1 cellular context compared by ENCODE assay signal in the genomic region with DNA sequence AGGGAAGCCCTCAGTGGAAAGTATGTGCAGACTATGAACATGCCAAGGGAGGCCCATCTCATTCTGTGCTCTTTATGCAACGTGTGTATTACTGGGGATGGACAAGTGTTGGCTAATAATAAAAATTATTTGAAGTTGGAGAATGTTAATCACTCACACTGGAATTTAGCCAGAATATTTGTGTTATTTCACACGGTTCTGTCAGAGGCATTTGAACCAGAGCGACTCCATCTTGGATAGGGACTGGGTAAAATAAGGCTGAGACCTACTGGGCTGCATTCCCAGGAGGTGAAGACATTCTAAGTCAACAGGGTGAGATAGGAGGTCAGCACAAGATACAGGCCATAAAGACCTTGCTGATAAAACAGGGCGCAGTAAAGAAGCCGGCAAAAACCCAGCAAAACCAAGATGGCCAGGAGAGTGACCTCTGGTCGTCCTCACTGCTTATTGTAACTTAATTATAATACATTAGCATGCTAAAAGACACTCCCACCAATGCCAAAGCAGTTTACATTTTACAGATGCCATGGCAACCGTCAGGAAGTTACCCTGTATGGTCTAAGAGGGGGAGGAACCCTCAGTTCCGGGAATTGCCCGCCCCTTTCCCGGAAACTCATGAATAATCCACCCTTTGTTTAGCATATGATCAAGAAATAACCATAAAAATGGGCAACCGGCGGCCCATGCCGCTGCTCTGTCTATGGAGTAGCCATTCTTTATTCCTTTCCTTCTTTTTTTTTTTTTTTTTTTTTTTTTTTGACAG.
A peak's percentile ranks its signal among the peaks of the same experiment; 100 is the strongest.
TF ChIP-seq lines count a peak whose summit lies in the region.

No MANE protein-coding gene starts in this region.

TF ChIP-seq in K562, 482 proteins besides CTCF, POLR2A, EP300 and RAD21 (continued from another document and continues in another):
- TF ChIP-seq CBX5 (IDR thresholded peaks at IDR 0.05; ENCODE audit: borderline replicate concordance, low read depth) (no peak), SMAD2 (IDR thresholded peaks at IDR 0.05; ENCODE audit: low read depth, low read length) (no peak), RAD51 (IDR thresholded peaks at IDR 0.05; ENCODE audit: borderline replicate concordance, low read depth) (no peak), MAFF (IDR thresholded peaks at IDR 0.05; ENCODE audit: low read length) (no peak), TCF7L2 (IDR thresholded peaks at IDR 0.05; ENCODE audit: low read depth, low read length) (no peak), ZNF41 (CRISPR knock-in tag; conservative IDR thresholded peaks at IDR 0.05) (peak; percentile 99), ZNF23 (CRISPR knock-in tag; IDR thresholded peaks at IDR 0.05) (peak; percentile 98), SNRNP70 (optimal IDR thresholded peaks at IDR 0.05; ENCODE audit: low read depth, low read length) (no peak), NRF1 (conservative IDR thresholded peaks at IDR 0.05 in 1 of 2, IDR thresholded peaks at IDR 0.05 in 1 of 2) (peak in 1 of 2 experiments; percentile 34; a peak in 2 of 4 replicates), ZNF146 (CRISPR knock-in tag; IDR thresholded peaks at IDR 0.05; ENCODE audit: unreplicated experiment) (no peak), FOXK2 (conservative IDR thresholded peaks at IDR 0.05 in 1 of 2, IDR thresholded peaks at IDR 0.05 in 1 of 2; ENCODE audit: low read depth in 2 of 2) (peak; percentile 91 to 93), ADNP (tag; IDR thresholded peaks at IDR 0.05) (peak; percentile 70; the same call in 1 of the 2 replicates), KAT8 (IDR thresholded peaks at IDR 0.05; ENCODE audit: low read depth) (no peak)
- TF ChIP-seq, protein P1, sequence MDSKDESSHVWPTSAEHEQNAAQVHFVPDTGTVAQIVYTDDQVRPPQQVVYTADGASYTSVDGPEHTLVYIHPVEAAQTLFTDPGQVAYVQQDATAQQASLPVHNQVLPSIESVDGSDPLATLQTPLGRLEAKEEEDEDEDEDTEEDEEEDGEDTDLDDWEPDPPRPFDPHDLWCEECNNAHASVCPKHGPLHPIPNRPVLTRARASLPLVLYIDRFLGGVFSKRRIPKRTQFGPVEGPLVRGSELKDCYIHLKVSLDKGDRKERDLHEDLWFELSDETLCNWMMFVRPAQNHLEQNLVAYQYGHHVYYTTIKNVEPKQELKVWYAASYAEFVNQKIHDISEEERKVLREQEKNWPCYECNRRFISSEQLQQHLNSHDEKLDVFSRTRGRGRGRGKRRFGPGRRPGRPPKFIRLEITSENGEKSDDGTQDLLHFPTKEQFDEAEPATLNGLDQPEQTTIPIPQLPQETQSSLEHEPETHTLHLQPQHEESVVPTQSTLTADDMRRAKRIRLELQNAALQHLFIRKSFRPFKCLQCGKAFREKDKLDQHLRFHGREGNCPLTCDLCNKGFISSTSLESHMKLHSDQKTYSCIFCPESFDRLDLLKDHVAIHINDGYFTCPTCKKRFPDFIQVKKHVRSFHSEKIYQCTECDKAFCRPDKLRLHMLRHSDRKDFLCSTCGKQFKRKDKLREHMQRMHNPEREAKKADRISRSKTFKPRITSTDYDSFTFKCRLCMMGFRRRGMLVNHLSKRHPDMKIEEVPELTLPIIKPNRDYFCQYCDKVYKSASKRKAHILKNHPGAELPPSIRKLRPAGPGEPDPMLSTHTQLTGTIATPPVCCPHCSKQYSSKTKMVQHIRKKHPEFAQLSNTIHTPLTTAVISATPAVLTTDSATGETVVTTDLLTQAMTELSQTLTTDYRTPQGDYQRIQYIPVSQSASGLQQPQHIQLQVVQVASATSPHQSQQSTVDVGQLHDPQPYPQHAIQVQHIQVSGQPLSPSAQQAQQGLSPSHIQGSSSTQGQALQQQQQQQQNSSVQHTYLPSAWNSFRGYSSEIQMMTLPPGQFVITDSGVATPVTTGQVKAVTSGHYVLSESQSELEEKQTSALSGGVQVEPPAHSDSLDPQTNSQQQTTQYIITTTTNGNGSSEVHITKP (IDR thresholded peaks at IDR 0.05; ENCODE audit: partially characterized antibody), result no peak
- TF ChIP-seq, protein P2, sequence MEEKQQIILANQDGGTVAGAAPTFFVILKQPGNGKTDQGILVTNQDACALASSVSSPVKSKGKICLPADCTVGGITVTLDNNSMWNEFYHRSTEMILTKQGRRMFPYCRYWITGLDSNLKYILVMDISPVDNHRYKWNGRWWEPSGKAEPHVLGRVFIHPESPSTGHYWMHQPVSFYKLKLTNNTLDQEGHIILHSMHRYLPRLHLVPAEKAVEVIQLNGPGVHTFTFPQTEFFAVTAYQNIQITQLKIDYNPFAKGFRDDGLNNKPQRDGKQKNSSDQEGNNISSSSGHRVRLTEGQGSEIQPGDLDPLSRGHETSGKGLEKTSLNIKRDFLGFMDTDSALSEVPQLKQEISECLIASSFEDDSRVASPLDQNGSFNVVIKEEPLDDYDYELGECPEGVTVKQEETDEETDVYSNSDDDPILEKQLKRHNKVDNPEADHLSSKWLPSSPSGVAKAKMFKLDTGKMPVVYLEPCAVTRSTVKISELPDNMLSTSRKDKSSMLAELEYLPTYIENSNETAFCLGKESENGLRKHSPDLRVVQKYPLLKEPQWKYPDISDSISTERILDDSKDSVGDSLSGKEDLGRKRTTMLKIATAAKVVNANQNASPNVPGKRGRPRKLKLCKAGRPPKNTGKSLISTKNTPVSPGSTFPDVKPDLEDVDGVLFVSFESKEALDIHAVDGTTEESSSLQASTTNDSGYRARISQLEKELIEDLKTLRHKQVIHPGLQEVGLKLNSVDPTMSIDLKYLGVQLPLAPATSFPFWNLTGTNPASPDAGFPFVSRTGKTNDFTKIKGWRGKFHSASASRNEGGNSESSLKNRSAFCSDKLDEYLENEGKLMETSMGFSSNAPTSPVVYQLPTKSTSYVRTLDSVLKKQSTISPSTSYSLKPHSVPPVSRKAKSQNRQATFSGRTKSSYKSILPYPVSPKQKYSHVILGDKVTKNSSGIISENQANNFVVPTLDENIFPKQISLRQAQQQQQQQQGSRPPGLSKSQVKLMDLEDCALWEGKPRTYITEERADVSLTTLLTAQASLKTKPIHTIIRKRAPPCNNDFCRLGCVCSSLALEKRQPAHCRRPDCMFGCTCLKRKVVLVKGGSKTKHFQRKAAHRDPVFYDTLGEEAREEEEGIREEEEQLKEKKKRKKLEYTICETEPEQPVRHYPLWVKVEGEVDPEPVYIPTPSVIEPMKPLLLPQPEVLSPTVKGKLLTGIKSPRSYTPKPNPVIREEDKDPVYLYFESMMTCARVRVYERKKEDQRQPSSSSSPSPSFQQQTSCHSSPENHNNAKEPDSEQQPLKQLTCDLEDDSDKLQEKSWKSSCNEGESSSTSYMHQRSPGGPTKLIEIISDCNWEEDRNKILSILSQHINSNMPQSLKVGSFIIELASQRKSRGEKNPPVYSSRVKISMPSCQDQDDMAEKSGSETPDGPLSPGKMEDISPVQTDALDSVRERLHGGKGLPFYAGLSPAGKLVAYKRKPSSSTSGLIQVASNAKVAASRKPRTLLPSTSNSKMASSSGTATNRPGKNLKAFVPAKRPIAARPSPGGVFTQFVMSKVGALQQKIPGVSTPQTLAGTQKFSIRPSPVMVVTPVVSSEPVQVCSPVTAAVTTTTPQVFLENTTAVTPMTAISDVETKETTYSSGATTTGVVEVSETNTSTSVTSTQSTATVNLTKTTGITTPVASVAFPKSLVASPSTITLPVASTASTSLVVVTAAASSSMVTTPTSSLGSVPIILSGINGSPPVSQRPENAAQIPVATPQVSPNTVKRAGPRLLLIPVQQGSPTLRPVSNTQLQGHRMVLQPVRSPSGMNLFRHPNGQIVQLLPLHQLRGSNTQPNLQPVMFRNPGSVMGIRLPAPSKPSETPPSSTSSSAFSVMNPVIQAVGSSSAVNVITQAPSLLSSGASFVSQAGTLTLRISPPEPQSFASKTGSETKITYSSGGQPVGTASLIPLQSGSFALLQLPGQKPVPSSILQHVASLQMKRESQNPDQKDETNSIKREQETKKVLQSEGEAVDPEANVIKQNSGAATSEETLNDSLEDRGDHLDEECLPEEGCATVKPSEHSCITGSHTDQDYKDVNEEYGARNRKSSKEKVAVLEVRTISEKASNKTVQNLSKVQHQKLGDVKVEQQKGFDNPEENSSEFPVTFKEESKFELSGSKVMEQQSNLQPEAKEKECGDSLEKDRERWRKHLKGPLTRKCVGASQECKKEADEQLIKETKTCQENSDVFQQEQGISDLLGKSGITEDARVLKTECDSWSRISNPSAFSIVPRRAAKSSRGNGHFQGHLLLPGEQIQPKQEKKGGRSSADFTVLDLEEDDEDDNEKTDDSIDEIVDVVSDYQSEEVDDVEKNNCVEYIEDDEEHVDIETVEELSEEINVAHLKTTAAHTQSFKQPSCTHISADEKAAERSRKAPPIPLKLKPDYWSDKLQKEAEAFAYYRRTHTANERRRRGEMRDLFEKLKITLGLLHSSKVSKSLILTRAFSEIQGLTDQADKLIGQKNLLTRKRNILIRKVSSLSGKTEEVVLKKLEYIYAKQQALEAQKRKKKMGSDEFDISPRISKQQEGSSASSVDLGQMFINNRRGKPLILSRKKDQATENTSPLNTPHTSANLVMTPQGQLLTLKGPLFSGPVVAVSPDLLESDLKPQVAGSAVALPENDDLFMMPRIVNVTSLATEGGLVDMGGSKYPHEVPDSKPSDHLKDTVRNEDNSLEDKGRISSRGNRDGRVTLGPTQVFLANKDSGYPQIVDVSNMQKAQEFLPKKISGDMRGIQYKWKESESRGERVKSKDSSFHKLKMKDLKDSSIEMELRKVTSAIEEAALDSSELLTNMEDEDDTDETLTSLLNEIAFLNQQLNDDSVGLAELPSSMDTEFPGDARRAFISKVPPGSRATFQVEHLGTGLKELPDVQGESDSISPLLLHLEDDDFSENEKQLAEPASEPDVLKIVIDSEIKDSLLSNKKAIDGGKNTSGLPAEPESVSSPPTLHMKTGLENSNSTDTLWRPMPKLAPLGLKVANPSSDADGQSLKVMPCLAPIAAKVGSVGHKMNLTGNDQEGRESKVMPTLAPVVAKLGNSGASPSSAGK (IDR thresholded peaks at IDR 0.05), result no peak
- TF ChIP-seq, protein P3, sequence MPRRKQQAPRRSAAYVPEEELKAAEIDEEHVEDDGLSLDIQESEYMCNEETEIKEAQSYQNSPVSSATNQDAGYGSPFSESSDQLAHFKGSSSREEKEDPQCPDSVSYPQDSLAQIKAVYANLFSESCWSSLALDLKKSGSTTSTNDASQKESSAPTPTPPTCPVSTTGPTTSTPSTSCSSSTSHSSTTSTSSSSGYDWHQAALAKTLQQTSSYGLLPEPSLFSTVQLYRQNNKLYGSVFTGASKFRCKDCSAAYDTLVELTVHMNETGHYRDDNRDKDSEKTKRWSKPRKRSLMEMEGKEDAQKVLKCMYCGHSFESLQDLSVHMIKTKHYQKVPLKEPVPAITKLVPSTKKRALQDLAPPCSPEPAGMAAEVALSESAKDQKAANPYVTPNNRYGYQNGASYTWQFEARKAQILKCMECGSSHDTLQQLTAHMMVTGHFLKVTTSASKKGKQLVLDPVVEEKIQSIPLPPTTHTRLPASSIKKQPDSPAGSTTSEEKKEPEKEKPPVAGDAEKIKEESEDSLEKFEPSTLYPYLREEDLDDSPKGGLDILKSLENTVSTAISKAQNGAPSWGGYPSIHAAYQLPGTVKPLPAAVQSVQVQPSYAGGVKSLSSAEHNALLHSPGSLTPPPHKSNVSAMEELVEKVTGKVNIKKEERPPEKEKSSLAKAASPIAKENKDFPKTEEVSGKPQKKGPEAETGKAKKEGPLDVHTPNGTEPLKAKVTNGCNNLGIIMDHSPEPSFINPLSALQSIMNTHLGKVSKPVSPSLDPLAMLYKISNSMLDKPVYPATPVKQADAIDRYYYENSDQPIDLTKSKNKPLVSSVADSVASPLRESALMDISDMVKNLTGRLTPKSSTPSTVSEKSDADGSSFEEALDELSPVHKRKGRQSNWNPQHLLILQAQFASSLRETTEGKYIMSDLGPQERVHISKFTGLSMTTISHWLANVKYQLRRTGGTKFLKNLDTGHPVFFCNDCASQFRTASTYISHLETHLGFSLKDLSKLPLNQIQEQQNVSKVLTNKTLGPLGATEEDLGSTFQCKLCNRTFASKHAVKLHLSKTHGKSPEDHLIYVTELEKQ (CRISPR knock-in tag; IDR thresholded peaks at IDR 0.05), result peak; percentile 99
- TF ChIP-seq, protein P4, sequence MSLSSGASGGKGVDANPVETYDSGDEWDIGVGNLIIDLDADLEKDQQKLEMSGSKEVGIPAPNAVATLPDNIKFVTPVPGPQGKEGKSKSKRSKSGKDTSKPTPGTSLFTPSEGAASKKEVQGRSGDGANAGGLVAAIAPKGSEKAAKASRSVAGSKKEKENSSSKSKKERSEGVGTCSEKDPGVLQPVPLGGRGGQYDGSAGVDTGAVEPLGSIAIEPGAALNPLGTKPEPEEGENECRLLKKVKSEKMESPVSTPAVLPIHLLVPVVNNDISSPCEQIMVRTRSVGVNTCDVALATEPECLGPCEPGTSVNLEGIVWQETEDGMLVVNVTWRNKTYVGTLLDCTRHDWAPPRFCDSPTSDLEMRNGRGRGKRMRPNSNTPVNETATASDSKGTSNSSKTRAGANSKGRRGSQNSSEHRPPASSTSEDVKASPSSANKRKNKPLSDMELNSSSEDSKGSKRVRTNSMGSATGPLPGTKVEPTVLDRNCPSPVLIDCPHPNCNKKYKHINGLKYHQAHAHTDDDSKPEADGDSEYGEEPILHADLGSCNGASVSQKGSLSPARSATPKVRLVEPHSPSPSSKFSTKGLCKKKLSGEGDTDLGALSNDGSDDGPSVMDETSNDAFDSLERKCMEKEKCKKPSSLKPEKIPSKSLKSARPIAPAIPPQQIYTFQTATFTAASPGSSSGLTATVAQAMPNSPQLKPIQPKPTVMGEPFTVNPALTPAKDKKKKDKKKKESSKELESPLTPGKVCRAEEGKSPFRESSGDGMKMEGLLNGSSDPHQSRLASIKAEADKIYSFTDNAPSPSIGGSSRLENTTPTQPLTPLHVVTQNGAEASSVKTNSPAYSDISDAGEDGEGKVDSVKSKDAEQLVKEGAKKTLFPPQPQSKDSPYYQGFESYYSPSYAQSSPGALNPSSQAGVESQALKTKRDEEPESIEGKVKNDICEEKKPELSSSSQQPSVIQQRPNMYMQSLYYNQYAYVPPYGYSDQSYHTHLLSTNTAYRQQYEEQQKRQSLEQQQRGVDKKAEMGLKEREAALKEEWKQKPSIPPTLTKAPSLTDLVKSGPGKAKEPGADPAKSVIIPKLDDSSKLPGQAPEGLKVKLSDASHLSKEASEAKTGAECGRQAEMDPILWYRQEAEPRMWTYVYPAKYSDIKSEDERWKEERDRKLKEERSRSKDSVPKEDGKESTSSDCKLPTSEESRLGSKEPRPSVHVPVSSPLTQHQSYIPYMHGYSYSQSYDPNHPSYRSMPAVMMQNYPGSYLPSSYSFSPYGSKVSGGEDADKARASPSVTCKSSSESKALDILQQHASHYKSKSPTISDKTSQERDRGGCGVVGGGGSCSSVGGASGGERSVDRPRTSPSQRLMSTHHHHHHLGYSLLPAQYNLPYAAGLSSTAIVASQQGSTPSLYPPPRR (CRISPR knock-in tag; IDR thresholded peaks at IDR 0.05; ENCODE audit: borderline replicate concordance), result no peak
- TF ChIP-seq, protein P5, sequence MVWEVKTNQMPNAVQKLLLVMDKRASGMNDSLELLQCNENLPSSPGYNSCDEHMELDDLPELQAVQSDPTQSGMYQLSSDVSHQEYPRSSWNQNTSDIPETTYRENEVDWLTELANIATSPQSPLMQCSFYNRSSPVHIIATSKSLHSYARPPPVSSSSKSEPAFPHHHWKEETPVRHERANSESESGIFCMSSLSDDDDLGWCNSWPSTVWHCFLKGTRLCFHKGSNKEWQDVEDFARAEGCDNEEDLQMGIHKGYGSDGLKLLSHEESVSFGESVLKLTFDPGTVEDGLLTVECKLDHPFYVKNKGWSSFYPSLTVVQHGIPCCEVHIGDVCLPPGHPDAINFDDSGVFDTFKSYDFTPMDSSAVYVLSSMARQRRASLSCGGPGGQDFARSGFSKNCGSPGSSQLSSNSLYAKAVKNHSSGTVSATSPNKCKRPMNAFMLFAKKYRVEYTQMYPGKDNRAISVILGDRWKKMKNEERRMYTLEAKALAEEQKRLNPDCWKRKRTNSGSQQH (CRISPR knock-in tag; IDR thresholded peaks at IDR 0.05), result peak; percentile 99
- TF ChIP-seq, protein P6, sequence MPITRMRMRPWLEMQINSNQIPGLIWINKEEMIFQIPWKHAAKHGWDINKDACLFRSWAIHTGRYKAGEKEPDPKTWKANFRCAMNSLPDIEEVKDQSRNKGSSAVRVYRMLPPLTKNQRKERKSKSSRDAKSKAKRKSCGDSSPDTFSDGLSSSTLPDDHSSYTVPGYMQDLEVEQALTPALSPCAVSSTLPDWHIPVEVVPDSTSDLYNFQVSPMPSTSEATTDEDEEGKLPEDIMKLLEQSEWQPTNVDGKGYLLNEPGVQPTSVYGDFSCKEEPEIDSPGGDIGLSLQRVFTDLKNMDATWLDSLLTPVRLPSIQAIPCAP (CRISPR knock-in tag; IDR thresholded peaks at IDR 0.05; ENCODE audit: borderline replicate concordance), result no peak
